Comparison of ENCODE assay signal across 10 cellular contexts in the genomic region with DNA sequence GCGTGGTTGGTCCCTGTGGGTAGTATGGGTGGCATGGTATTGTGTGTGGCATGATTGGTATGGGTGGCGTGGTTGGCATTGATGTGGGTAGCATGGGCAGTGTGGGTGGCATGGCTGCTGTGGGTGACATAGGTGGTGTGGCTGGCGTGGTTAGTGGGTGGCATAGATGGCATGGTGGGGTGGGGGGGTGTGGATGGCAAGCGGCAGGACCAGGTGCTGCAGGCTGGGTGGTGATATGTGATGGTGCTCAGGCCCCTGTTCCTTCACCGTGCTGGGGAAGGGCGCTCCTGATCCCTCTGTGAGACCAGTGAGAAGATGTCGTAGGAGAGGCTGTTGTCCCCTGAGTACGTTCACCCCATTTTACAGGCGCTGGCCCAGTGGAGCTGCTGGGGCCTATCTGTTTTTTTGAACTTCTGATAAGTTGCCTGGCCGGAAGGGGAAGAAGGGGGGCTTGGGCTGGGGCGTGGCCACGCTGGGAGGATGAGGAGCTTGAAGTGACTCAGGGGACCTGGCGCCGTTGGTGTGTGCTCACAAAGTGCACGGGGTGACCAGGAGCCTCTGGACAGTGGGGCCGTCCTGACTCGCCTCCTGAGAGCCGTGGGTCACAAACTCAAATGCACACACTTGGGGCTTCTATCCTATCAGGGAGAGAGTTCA. TPM values are rescaled to one million over a fixed set of nuclear protein-coding genes. Genes with fewer than 3 reads are reported as not detected.
DNase-seq lines count a peak whose midpoint lies in the region; ATAC-seq and TF ChIP-seq lines count a peak whose summit lies in the region.
"Had no signal": no experiment of that assay in that cellular context is flagged by ENCODE, and none has a peak within 500 bp of the region (broad histone marks: within the 10 kb centered on the region; RNA-seq: fewer than 3 reads in every experiment).

No MANE protein-coding gene starts in this region.

- H3K9me3 Mint-ChIP-seq in central memory CD8-positive, alpha-beta T cell = no peaks in the 10 kb centered on the region
- H3K9me3 Mint-ChIP-seq in neural progenitor cell = no peaks in the 10 kb centered on the region

- H3K27ac Mint-ChIP-seq in central memory CD8-positive, alpha-beta T cell (ENCODE audit: low read depth) = no peak overlapping the region
- H3K27ac Mint-ChIP-seq in neural progenitor cell = no peak overlapping the region

- no peak overlapping the region for H3K4me2 ChIP-seq in neural progenitor cell

- no peaks in the 10 kb centered on the region for H3K27me3 ChIP-seq in neural progenitor cell
- H3K27me3 ChIP-seq: esophagus muscularis mucosa had no signal

- peaks cover 2% of the 10 kb centered on the region for H3K36me3 Mint-ChIP-seq in central memory CD8-positive, alpha-beta T cell (ENCODE audit: insufficient read depth)
- H3K36me3 Mint-ChIP-seq in neural progenitor cell = peaks cover 4% of the 10 kb centered on the region

- H3K4me1 Mint-ChIP-seq in central memory CD8-positive, alpha-beta T cell = peaks cover 25% of the 10 kb centered on the region
- peaks cover 4% of the 10 kb centered on the region for H3K4me1 Mint-ChIP-seq in neural progenitor cell

- peak; percentile 42 for ATAC-seq in central memory CD8-positive, alpha-beta T cell (replicated peaks; ENCODE audit: extremely low read depth, poor library complexity, severe bottlenecking)
- peak; percentile 42 for ATAC-seq in omental fat pad (ENCODE audit: low FRiP score)

- TF ChIP-seq CTCF in GM13977 (IDR thresholded peaks at IDR 0.05; ENCODE audit: extremely low read depth, insufficient read depth, missing control alignments) (no peak), omental fat pad (IDR thresholded peaks at IDR 0.05) (no peak), neural progenitor cell (IDR thresholded peaks at IDR 0.05) (no peak)

- in situ Hi-C loops in GM13977 (cut with MboI; ENCODE audit: low pct_unique_long_range_greater_than_20kb, low sequenced_read_pairs, unreplicated experiment) = no loop called here

- H3K36me3 ChIP-seq in neural progenitor cell = no peaks in the 10 kb centered on the region

- no peaks in the 10 kb centered on the region for H3K27me3 Mint-ChIP-seq in central memory CD8-positive, alpha-beta T cell
- peaks cover 2% of the 10 kb centered on the region for H3K27me3 Mint-ChIP-seq in neural progenitor cell (ENCODE audit: insufficient read depth, low read depth)

- peaks cover 14% of the 10 kb centered on the region for H3K79me2 ChIP-seq in neural progenitor cell (ENCODE audit: low read depth)

- no peaks in the 10 kb centered on the region for H3F3A ChIP-seq in neural progenitor cell (ENCODE audit: low read depth)

- no peak overlapping the region for H2AFZ ChIP-seq in neural progenitor cell (replicated peaks)

- no peaks in the 10 kb centered on the region for H3K4me1 ChIP-seq in neural progenitor cell

- no peaks in the 10 kb centered on the region for H3K9me3 ChIP-seq in neural progenitor cell (ENCODE audit: low read depth)
- H3K9me3 ChIP-seq: esophagus muscularis mucosa had no signal

- no peak overlapping the region for H3K27ac ChIP-seq in neural progenitor cell
- H3K27ac ChIP-seq: RWPE1 had no signal

- no peak overlapping the region for H3K4me3 Mint-ChIP-seq in central memory CD8-positive, alpha-beta T cell
- no peak overlapping the region for H3K4me3 Mint-ChIP-seq in neural progenitor cell

- DNase-seq in GM13977 (ENCODE audit: low spot score) (peak; percentile 71), NOMO-1 (lab: John Stamatoyannopoulos, UW; ENCODE audit: unreplicated experiment in 2 of 2) (peak; percentile 77 to 85), omental fat pad (ENCODE audit: low spot score) (no peak), COR-L47 (lab: John Stamatoyannopoulos, UW) (no peak), hypothalamus (lab: John Stamatoyannopoulos, UW) (no peak), neural progenitor cell (ENCODE audit: low spot score) (no peak), DMS114 treated with DMSO at 0.1 percent for 48 hours (lab: John Stamatoyannopoulos, UW; ENCODE audit: unreplicated experiment) (no peak)
- DNase-seq in central memory CD8-positive, alpha-beta T cell (ENCODE audit: low spot score in 2 of 2) = no peak

- H3K4me3 ChIP-seq in neural progenitor cell = no peak overlapping the region
- H3K4me3 ChIP-seq: esophagus muscularis mucosa had no signal

- peaks cover 31% of the 10 kb centered on the region for H4K20me1 ChIP-seq in neural progenitor cell (ENCODE audit: low read depth)

- no peak overlapping the region for H3K9ac ChIP-seq in neural progenitor cell

RNA-seq across cellular contexts. Expression of gene INPP5A, which starts 17.5 kb away (rescaled TPM):
- 10 to 100 TPM; 34.1 to 49.3 (median 43.3) TPM for total RNA-seq in omental fat pad
- total RNA-seq in neural progenitor cell (ENCODE audit: low replicate concordance) = 14.2 and 21.3 TPM in 2 replicates

Comparison
In these comparisons a context has a peak if more than half of its experiments do, and no peak if none do; other contexts are left out.
1. DNase-seq: peak in GM13977 (single experiment) and NOMO-1 (2 of 2); none in central memory CD8-positive, alpha-beta T cell (0 of 2), omental fat pad (single experiment), COR-L47 (single experiment), hypothalamus (0 of 51), neural progenitor cell (single experiment) and DMS114 treated with DMSO at 0.1 percent for 48 hours (single experiment).